In genomic region chr12:18684430-18684829, GRCh38 we compare ENCODE assay signal across 27 cellular contexts. TPM values are rescaled to one million over a fixed set of nuclear protein-coding genes. Genes with fewer than 3 reads are reported as not detected.
"Had no signal": no experiment of that assay in that cellular context is flagged by ENCODE, and none has a peak within 500 bp of the region (broad histone marks: within the 10 kb centered on the region; RNA-seq: fewer than 3 reads in every experiment).

No MANE protein-coding gene starts in this region.

- H3K27ac ChIP-seq: dorsolateral prefrontal cortex, gastrocnemius medialis, ovary, prostate gland, stomach, transverse colon had no signal

- H3K4me3 Mint-ChIP-seq: activated CD4-positive, alpha-beta T cell treated with anti-CD3 and anti-CD28 coated beads for 36 hours; activated naive CD8-positive, alpha-beta T cell treated with anti-CD3 and anti-CD28 coated beads, Interleukin-2, amount 10 ng/mL, durations not matched to agents 7 days and 5 days; activated T-cell treated with anti-CD3 and anti-CD28 coated beads, Interleukin-2, amount 50 U/mL, for 24 hours; memory B cell; natural killer cell treated with Interleukin-12 subunit alpha and Interleukin-12 subunit beta and Interleukin-15 and Interleukin-18, amount 100 ng/mL, for 72 hours; stimulated activated memory B cell treated with anti-CD40 and anti-IgM and Interleukin-4, amounts not matched to agents 10 μg/mL and 1 μg/mL and 100 μg/mL, for 72 hours; T-helper 1 cell treated with Interleukin-12 subunit alpha and Interleukin-12 subunit beta and Interleukin-4 antibody, amounts not matched to agents 30 μg/mL and 1 μg/mL, for 36 hours; WTC11 had no signal

- ATAC-seq: activated CD4-positive, alpha-beta T cell treated with anti-CD3 and anti-CD28 coated beads for 36 hours; gastrocnemius medialis; natural killer cell treated with Interleukin-12 subunit alpha and Interleukin-12 subunit beta and Interleukin-15 and Interleukin-18, amount 100 ng/mL, for 72 hours; stimulated activated memory B cell treated with anti-CD40 and anti-IgM and Interleukin-4, amounts not matched to agents 10 μg/mL and 1 μg/mL and 100 μg/mL, for 72 hours; WTC11 had no signal

- H3K4me3 ChIP-seq: dorsolateral prefrontal cortex, gastrocnemius medialis, ovary, prostate gland, stomach, transverse colon had no signal

- FAIRE-seq: urothelium cell line had no signal

- H3K36me3 Mint-ChIP-seq: activated naive CD8-positive, alpha-beta T cell treated with anti-CD3 and anti-CD28 coated beads, Interleukin-2, amount 10 ng/mL, durations not matched to agents 7 days and 5 days; memory B cell; natural killer cell treated with Interleukin-12 subunit alpha and Interleukin-12 subunit beta and Interleukin-15 and Interleukin-18, amount 100 ng/mL, for 72 hours; stimulated activated memory B cell treated with anti-CD40 and anti-IgM and Interleukin-4, amounts not matched to agents 10 μg/mL and 1 μg/mL and 100 μg/mL, for 72 hours; WTC11 had no signal

- H3K9me3 ChIP-seq: gastrocnemius medialis, ovary, prostate gland, stomach, transverse colon had no signal

- H3K27me3 Mint-ChIP-seq: activated CD4-positive, alpha-beta T cell treated with anti-CD3 and anti-CD28 coated beads for 36 hours; activated naive CD8-positive, alpha-beta T cell treated with anti-CD3 and anti-CD28 coated beads, Interleukin-2, amount 10 ng/mL, durations not matched to agents 7 days and 5 days; activated T-cell treated with anti-CD3 and anti-CD28 coated beads, Interleukin-2, amount 50 U/mL, for 24 hours; memory B cell; natural killer cell treated with Interleukin-12 subunit alpha and Interleukin-12 subunit beta and Interleukin-15 and Interleukin-18, amount 100 ng/mL, for 72 hours; stimulated activated memory B cell treated with anti-CD40 and anti-IgM and Interleukin-4, amounts not matched to agents 10 μg/mL and 1 μg/mL and 100 μg/mL, for 72 hours had no signal

- DNase-seq: activated CD4-positive, alpha-beta T cell treated with anti-CD3 and anti-CD28 coated beads for 36 hours; activated CD4-positive, alpha-beta T cell treated with anti-CD3 and anti-CD28 coated beads, Interleukin-2, amount 50 U/mL, for 4 hours; activated CD8-positive, alpha-beta memory T cell treated with anti-CD3 and anti-CD28 coated beads for 24 hours; activated CD8-positive, alpha-beta memory T cell treated with anti-CD3 and anti-CD28 coated beads, Interleukin-2, amount 50 U/mL, for 4 hours; activated naive CD4-positive, alpha-beta T cell treated with Interleukin-2 at 50 U/mL for 16 hours; activated naive CD8-positive, alpha-beta T cell treated with anti-CD3 and anti-CD28 coated beads, Interleukin-2, amount 10 ng/mL, durations not matched to agents 7 days and 5 days; activated T-cell treated with anti-CD3 and anti-CD28 coated beads, Interleukin-2, amount 50 U/mL, for 24 hours; dorsolateral prefrontal cortex; gastrocnemius medialis; hippocampal formation; left cardiac atrium; ovary; stimulated activated CD4-positive, alpha-beta T cell treated with anti-CD3 and anti-CD28 coated beads, Interleukin-2, amount 100 ng/mL, for 24 hours; stomach; T1000; transverse colon had no signal

- H3K27ac Mint-ChIP-seq: activated CD4-positive, alpha-beta T cell treated with anti-CD3 and anti-CD28 coated beads for 36 hours; activated naive CD8-positive, alpha-beta T cell treated with anti-CD3 and anti-CD28 coated beads, Interleukin-2, amount 10 ng/mL, durations not matched to agents 7 days and 5 days; activated T-cell treated with anti-CD3 and anti-CD28 coated beads, Interleukin-2, amount 50 U/mL, for 24 hours; activated T-helper 2 cell treated with anti-CD3 and anti-CD28 coated beads, Interferon-gamma antibody, Interleukin-2, Interleukin-4, amounts not matched to agents 10 μg/mL and 5 μg/mL and 100 μg/mL, durations not matched to agents 14 hours and 24 hours and 36 hours; memory B cell; natural killer cell treated with Interleukin-12 subunit alpha and Interleukin-12 subunit beta and Interleukin-15 and Interleukin-18, amount 100 ng/mL, for 72 hours; stimulated activated memory B cell treated with anti-CD40 and anti-IgM and Interleukin-4, amounts not matched to agents 10 μg/mL and 1 μg/mL and 100 μg/mL, for 72 hours; T-helper 1 cell treated with Interleukin-12 subunit alpha and Interleukin-12 subunit beta and Interleukin-4 antibody, amounts not matched to agents 30 μg/mL and 1 μg/mL, for 36 hours; WTC11 had no signal

- H3K27me3 ChIP-seq: dorsolateral prefrontal cortex, gastrocnemius medialis, ovary, stomach, transverse colon had no signal

- H3K36me3 ChIP-seq: gastrocnemius medialis, ovary, prostate gland, stomach, transverse colon had no signal

- H3K4me1 Mint-ChIP-seq: activated CD4-positive, alpha-beta T cell treated with anti-CD3 and anti-CD28 coated beads for 36 hours; activated naive CD8-positive, alpha-beta T cell treated with anti-CD3 and anti-CD28 coated beads, Interleukin-2, amount 10 ng/mL, durations not matched to agents 7 days and 5 days; memory B cell; stimulated activated memory B cell treated with anti-CD40 and anti-IgM and Interleukin-4, amounts not matched to agents 10 μg/mL and 1 μg/mL and 100 μg/mL, for 72 hours had no signal

- H3K4me1 ChIP-seq: gastrocnemius medialis, prostate gland, stomach, transverse colon had no signal

- H3K9me3 Mint-ChIP-seq: stimulated activated memory B cell treated with anti-CD40 and anti-IgM and Interleukin-4, amounts not matched to agents 10 μg/mL and 1 μg/mL and 100 μg/mL, for 72 hours; T-helper 1 cell treated with Interleukin-12 subunit alpha and Interleukin-12 subunit beta and Interleukin-4 antibody, amounts not matched to agents 30 μg/mL and 1 μg/mL, for 36 hours; WTC11 had no signal

RNA-seq across cellular contexts. Expression of gene PLCZ1, which starts 53.4 kb away (rescaled TPM):
- total RNA-seq: activated CD4-positive, alpha-beta T cell treated with anti-CD3 and anti-CD28 coated beads for 36 hours; activated naive CD8-positive, alpha-beta T cell treated with anti-CD3 and anti-CD28 coated beads, Interleukin-2, amount 10 ng/mL, durations not matched to agents 7 days and 5 days; activated T-helper 2 cell treated with anti-CD3 and anti-CD28 coated beads, Interferon-gamma antibody, Interleukin-2, Interleukin-4, amounts not matched to agents 10 μg/mL and 5 μg/mL and 100 μg/mL, durations not matched to agents 14 hours and 24 hours and 36 hours; cardiac septum; dorsolateral prefrontal cortex; gastrocnemius medialis; liver; natural killer cell treated with Interleukin-12 subunit alpha and Interleukin-12 subunit beta and Interleukin-15 and Interleukin-18, amount 100 ng/mL, for 72 hours; ovary; transverse colon; WTC11 had no signal
- polyA plus RNA-seq: ovary, stomach had no signal

RNA-seq across cellular contexts. Expression of gene CAPZA3, which starts 53.5 kb away (rescaled TPM):
- total RNA-seq: activated CD4-positive, alpha-beta T cell treated with anti-CD3 and anti-CD28 coated beads for 36 hours; activated naive CD8-positive, alpha-beta T cell treated with anti-CD3 and anti-CD28 coated beads, Interleukin-2, amount 10 ng/mL, durations not matched to agents 7 days and 5 days; activated T-helper 2 cell treated with anti-CD3 and anti-CD28 coated beads, Interferon-gamma antibody, Interleukin-2, Interleukin-4, amounts not matched to agents 10 μg/mL and 5 μg/mL and 100 μg/mL, durations not matched to agents 14 hours and 24 hours and 36 hours; cardiac septum; dorsolateral prefrontal cortex; gastrocnemius medialis; left cardiac atrium; natural killer cell treated with Interleukin-12 subunit alpha and Interleukin-12 subunit beta and Interleukin-15 and Interleukin-18, amount 100 ng/mL, for 72 hours; ovary; temporal lobe; transverse colon; WTC11 had no signal
- polyA plus RNA-seq: liver, ovary had no signal
